In genomic region chr4:140641789-140642439, GRCh38 we compare ENCODE assay signal across 13 cellular contexts.
A peak's percentile ranks its signal among the peaks of the same experiment; 100 is the strongest.
DNase-seq lines count a peak whose midpoint lies in the region; ATAC-seq and TF ChIP-seq lines count a peak whose summit lies in the region.
"Had no signal": no experiment of that assay in that cellular context is flagged by ENCODE, and none has a peak within 500 bp of the region (broad histone marks: within the 10 kb centered on the region; RNA-seq: fewer than 3 reads in every experiment).

No MANE protein-coding gene starts in this region.

- H3K36me3 ChIP-seq in SK-N-SH (replicated peaks in 1 of 2; ENCODE audit: control insufficient read depth in 1 of 2, insufficient read depth in 2 of 2, low read length in 1 of 2) = peaks cover 4 to 30% of the 10 kb centered on the region in 2 experiments

- no peak overlapping the region for H3K27ac ChIP-seq in SK-N-SH (ENCODE audit: low read depth in 2 of 2, low read length in 1 of 2)
- H3K27ac ChIP-seq: 22Rv1 had no signal

- POLR2A ChIA-PET in SK-N-SH (lab: Yijun Ruan, JAX) = interaction anchor here (1.3 kb wide), 1 partner anchor 115 kb away, joined by 3 read pairs; no protein-coding TSS in a partner anchor

- TF ChIP-seq EP300 in SK-N-SH (IDR thresholded peaks at IDR 0.05; ENCODE audit: borderline replicate concordance in 1 of 2, low read depth in 1 of 2, low read length in 1 of 2) = no peak

- H2AFZ ChIP-seq in SK-N-SH (ENCODE audit: low read depth) = no peak overlapping the region

- ATAC-seq in SK-N-SH treated with all-trans-retinoic acid at 6 μM for 48 hours = no peak; the same call in 2 of the 3 replicates
- ATAC-seq in HG03196 (IDR thresholded peaks at IDR 0.05; ENCODE audit: unreplicated experiment) = no peak
- no peak for ATAC-seq in HG02588 (IDR thresholded peaks at IDR 0.05; ENCODE audit: unreplicated experiment)

- no peak for TF ChIP-seq CTCF in SK-N-SH (IDR thresholded peaks at IDR 0.05)

- H3K27me3 ChIP-seq in SK-N-SH (ENCODE audit: insufficient read depth) = no peaks in the 10 kb centered on the region
- H3K27me3 ChIP-seq: adrenal gland had no signal

- H3K4me2 ChIP-seq in SK-N-SH = no peak overlapping the region

- H3K9me3 ChIP-seq in SK-N-SH = no peaks in the 10 kb centered on the region
- H3K9me3 ChIP-seq: adrenal gland had no signal

- no peaks in the 10 kb centered on the region for H3K9me2 ChIP-seq in SK-N-SH

- peak; percentile 67 for DNase-seq in SK-N-SH
- peak; percentile 6 for DNase-seq in glomerular visceral epithelial cell (ENCODE audit: extremely low spot score)
- DNase-seq in mucosa of gallbladder (ENCODE audit: low spot score) = peak; percentile 45
- peak; percentile 72 for DNase-seq in ureter (ENCODE audit: low spot score)
- no peak for DNase-seq in amygdala (lab: John Stamatoyannopoulos, UW)
- DNase-seq: adrenal gland, NCI-H1092 treated with DMSO at 0.1 percent for 48 hours, NCI-H510A, RPMI8226 had no signal

- no peaks in the 10 kb centered on the region for H3K79me2 ChIP-seq in SK-N-SH (ENCODE audit: insufficient read depth)

- H4K20me1 ChIP-seq in SK-N-SH (ENCODE audit: insufficient read depth) = no peaks in the 10 kb centered on the region

- peaks cover 0 to 12% of the 10 kb centered on the region in 2 experiments; a peak in 1 of 4 replicates for H3K4me1 ChIP-seq in SK-N-SH (ENCODE audit: control insufficient read depth in 1 of 2, insufficient read depth in 2 of 2, low read depth in 1 of 2, low read length in 1 of 2)
- H3K4me1 ChIP-seq: adrenal gland had no signal

- no peak overlapping the region for H3K4me3 ChIP-seq in SK-N-SH (ENCODE audit: low read depth in 2 of 2, low read length in 1 of 2)

- peaks cover 3% of the 10 kb centered on the region for H3F3A ChIP-seq in SK-N-SH (replicated peaks; ENCODE audit: insufficient read depth)

- H3K9ac ChIP-seq in SK-N-SH = no peak overlapping the region

- CTCF ChIA-PET in SK-N-SH (lab: Yijun Ruan, JAX) = interaction anchor here (1.2 to 1.6 kb wide), 5 partner anchors 11 to 209 kb away, joined by 3 to 7 read pairs (median 5); no protein-coding TSS in a partner anchor

- peak; percentile 34 for TF ChIP-seq RAD21 in SK-N-SH (IDR thresholded peaks at IDR 0.05; ENCODE audit: low read length)

- 93% methylated on average over 18 of the region's 25 CpGs for WGBS in SK-N-SH (ENCODE audit: low lambda C conversion rate)

TF ChIP-seq in SK-N-SH, 30 proteins besides CTCF, POLR2A, EP300 and RAD21 (continues in another document):
- no peak for TF ChIP-seq RFX5 (IDR thresholded peaks at IDR 0.05; ENCODE audit: low read length)
- no peak for TF ChIP-seq YY1 (IDR thresholded peaks at IDR 0.05; ENCODE audit: low read depth)
- TF ChIP-seq EZH2phosphoT487 (IDR thresholded peaks at IDR 0.05; ENCODE audit: borderline replicate concordance, low read depth) = no peak
- no peak for TF ChIP-seq GATA2 (CRISPR knock-in tag; IDR thresholded peaks at IDR 0.05)
- TF ChIP-seq SMC3 (IDR thresholded peaks at IDR 0.05; ENCODE audit: low read depth, low read length) = no peak
- TF ChIP-seq FOSL2 (IDR thresholded peaks at IDR 0.05; ENCODE audit: borderline replicate concordance, low read depth) = no peak
- no peak for TF ChIP-seq PBX3 (IDR thresholded peaks at IDR 0.05)
- TF ChIP-seq ELF1 (IDR thresholded peaks at IDR 0.05) = no peak
- TF ChIP-seq RCOR1 (IDR thresholded peaks at IDR 0.05; ENCODE audit: low read length) = no peak
- TF ChIP-seq MAX (IDR thresholded peaks at IDR 0.05; ENCODE audit: low read depth) = no peak
- TF ChIP-seq USF1 (IDR thresholded peaks at IDR 0.05; ENCODE audit: borderline replicate concordance, low read depth) = no peak
- TF ChIP-seq FOXJ3 (CRISPR knock-in tag; IDR thresholded peaks at IDR 0.05) = no peak
- no peak for TF ChIP-seq IRF3 (IDR thresholded peaks at IDR 0.05; ENCODE audit: low read depth, low read length)
- no peak for TF ChIP-seq RXRA (IDR thresholded peaks at IDR 0.05; ENCODE audit: borderline replicate concordance, low read depth)
- no peak for TF ChIP-seq MXI1 (IDR thresholded peaks at IDR 0.05; ENCODE audit: low read depth, low read length)
- no peak for TF ChIP-seq SIN3A (IDR thresholded peaks at IDR 0.05; ENCODE audit: borderline replicate concordance, low read depth, low read length)

TF ChIP-seq in SK-N-SH treated with all-trans-retinoic acid at 6 μM for 48 hours, 23 proteins besides CTCF, POLR2A, EP300 and RAD21 (continues in another document):
- TF ChIP-seq PATZ1 (CRISPR knock-in tag; IDR thresholded peaks at IDR 0.05; ENCODE audit: borderline replicate concordance) (no peak), ZNF70 (CRISPR knock-in tag; IDR thresholded peaks at IDR 0.05) (no peak), CSRNP3 (CRISPR knock-in tag; IDR thresholded peaks at IDR 0.05) (no peak), POU6F1 (CRISPR knock-in tag; IDR thresholded peaks at IDR 0.05; ENCODE audit: borderline replicate concordance, low read depth) (no peak), TOX (CRISPR knock-in tag; IDR thresholded peaks at IDR 0.05; ENCODE audit: borderline replicate concordance) (no peak), BACH2 (CRISPR knock-in tag; IDR thresholded peaks at IDR 0.05; ENCODE audit: borderline replicate concordance) (no peak), CREB5 (CRISPR knock-in tag; IDR thresholded peaks at IDR 0.05; ENCODE audit: low read depth) (no peak), TCF4 (CRISPR knock-in tag; IDR thresholded peaks at IDR 0.05; ENCODE audit: borderline replicate concordance) (no peak), SNAI2 (CRISPR knock-in tag; IDR thresholded peaks at IDR 0.05) (no peak)

Comparison
In these comparisons a context has a peak if more than half of its experiments do, and no peak if none do; other contexts are left out.
1. DNase-seq: peak in SK-N-SH (single experiment), glomerular visceral epithelial cell (single experiment), mucosa of gallbladder (single experiment) and ureter (single experiment); none in amygdala (0 of 56).